ENCODE assay signal across 1 cellular context in the genomic region with DNA sequence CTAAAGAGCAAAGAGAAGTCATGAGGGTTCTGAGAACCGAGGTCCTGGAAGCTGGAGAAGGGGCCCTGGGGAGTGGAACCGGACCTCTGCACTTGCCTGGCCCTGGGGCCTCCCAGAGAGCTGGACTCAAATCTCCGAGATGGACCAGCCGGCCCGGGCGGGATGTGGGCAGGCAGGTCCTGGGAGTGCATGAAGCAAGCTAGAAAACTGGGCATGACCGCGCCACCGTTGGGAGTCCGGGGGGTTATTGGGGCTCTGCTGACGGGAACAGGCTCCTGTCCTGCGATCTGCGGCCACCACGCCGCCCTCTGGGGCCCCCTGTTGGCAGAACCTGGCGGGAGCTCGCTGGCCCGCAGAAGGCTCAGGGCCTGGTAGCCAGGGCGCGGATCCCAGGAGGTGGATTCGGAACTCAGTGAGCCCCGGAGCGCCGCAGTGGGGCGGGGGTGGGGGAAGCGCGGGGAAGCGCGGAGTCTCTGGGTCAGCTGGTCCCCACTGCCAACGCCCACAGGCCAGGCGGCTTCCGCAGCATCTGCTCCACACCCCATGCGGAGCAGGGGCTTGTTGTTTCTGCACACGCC.
TF ChIP-seq lines count a peak whose summit lies in the region.

No MANE protein-coding gene starts in this region.

TF ChIP-seq in GM12878, 131 proteins besides CTCF, POLR2A, EP300 and RAD21 (continued from another document):
- TF ChIP-seq, protein P1, sequence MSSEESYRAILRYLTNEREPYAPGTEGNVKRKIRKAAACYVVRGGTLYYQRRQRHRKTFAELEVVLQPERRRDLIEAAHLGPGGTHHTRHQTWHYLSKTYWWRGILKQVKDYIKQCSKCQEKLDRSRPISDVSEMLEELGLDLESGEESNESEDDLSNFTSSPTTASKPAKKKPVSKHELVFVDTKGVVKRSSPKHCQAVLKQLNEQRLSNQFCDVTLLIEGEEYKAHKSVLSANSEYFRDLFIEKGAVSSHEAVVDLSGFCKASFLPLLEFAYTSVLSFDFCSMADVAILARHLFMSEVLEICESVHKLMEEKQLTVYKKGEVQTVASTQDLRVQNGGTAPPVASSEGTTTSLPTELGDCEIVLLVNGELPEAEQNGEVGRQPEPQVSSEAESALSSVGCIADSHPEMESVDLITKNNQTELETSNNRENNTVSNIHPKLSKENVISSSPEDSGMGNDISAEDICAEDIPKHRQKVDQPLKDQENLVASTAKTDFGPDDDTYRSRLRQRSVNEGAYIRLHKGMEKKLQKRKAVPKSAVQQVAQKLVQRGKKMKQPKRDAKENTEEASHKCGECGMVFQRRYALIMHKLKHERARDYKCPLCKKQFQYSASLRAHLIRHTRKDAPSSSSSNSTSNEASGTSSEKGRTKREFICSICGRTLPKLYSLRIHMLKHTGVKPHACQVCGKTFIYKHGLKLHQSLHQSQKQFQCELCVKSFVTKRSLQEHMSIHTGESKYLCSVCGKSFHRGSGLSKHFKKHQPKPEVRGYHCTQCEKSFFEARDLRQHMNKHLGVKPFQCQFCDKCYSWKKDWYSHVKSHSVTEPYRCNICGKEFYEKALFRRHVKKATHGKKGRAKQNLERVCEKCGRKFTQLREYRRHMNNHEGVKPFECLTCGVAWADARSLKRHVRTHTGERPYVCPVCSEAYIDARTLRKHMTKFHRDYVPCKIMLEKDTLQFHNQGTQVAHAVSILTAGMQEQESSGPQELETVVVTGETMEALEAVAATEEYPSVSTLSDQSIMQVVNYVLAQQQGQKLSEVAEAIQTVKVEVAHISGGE (CRISPR knock-in tag; IDR thresholded peaks at IDR 0.05): no peak
- TF ChIP-seq, protein P2, sequence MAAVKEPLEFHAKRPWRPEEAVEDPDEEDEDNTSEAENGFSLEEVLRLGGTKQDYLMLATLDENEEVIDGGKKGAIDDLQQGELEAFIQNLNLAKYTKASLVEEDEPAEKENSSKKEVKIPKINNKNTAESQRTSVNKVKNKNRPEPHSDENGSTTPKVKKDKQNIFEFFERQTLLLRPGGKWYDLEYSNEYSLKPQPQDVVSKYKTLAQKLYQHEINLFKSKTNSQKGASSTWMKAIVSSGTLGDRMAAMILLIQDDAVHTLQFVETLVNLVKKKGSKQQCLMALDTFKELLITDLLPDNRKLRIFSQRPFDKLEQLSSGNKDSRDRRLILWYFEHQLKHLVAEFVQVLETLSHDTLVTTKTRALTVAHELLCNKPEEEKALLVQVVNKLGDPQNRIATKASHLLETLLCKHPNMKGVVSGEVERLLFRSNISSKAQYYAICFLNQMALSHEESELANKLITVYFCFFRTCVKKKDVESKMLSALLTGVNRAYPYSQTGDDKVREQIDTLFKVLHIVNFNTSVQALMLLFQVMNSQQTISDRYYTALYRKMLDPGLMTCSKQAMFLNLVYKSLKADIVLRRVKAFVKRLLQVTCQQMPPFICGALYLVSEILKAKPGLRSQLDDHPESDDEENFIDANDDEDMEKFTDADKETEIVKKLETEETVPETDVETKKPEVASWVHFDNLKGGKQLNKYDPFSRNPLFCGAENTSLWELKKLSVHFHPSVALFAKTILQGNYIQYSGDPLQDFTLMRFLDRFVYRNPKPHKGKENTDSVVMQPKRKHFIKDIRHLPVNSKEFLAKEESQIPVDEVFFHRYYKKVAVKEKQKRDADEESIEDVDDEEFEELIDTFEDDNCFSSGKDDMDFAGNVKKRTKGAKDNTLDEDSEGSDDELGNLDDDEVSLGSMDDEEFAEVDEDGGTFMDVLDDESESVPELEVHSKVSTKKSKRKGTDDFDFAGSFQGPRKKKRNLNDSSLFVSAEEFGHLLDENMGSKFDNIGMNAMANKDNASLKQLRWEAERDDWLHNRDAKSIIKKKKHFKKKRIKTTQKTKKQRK (IDR thresholded peaks at IDR 0.05; ENCODE audit: low read depth, low read length): no peak
